Comparison of ENCODE assay signal across 8 cellular contexts in genomic region chr1:24541711-24542346, GRCh38. TPM values are rescaled to one million over a fixed set of nuclear protein-coding genes. Genes with fewer than 3 reads are reported as not detected.
DNase-seq lines count a peak whose midpoint lies in the region; ATAC-seq, FAIRE-seq and TF ChIP-seq lines count a peak whose summit lies in the region.

No MANE protein-coding gene starts in this region.

- H3K23ac ChIP-seq in mesendoderm (ENCODE audit: low read length) = no peak overlapping the region

- H3K4ac ChIP-seq in mesendoderm (ENCODE audit: low read depth, low read length) = no peak overlapping the region

- H3K56ac ChIP-seq in mesendoderm (ENCODE audit: low read length) = no peak overlapping the region

- H3K36me3 ChIP-seq in right lobe of liver = no peaks in the 10 kb centered on the region
- no peaks in the 10 kb centered on the region for H3K36me3 ChIP-seq in mesendoderm (ENCODE audit: control insufficient read depth, insufficient read depth, low read length)

- no peaks in the 10 kb centered on the region for H3K9me3 ChIP-seq in right lobe of liver

- no peaks in the 10 kb centered on the region for H3K27me3 Mint-ChIP-seq in activated naive CD8-positive, alpha-beta T cell

- no peak overlapping the region for H3K27ac ChIP-seq in C4-2B
- peak overlapping the region; percentile 36 to 86 (median 83) for H3K27ac ChIP-seq in right lobe of liver
- H3K27ac ChIP-seq in mesendoderm (ENCODE audit: low read depth, low read length) = no peak overlapping the region

- TF ChIP-seq RAD21 in Ishikawa (IDR thresholded peaks at IDR 0.05; ENCODE audit: low read depth) = peak; percentile 63

- peak overlapping the region; percentile 78 for H3K4me3 Mint-ChIP-seq in activated naive CD8-positive, alpha-beta T cell

- TF ChIP-seq CTCF in C4-2B (conservative IDR thresholded peaks at IDR 0.05) = peak; percentile 71
- peak; percentile 63 to 88 (median 76) for TF ChIP-seq CTCF in right lobe of liver (IDR thresholded peaks at IDR 0.05)

- H2AK5ac ChIP-seq in mesendoderm (ENCODE audit: low read length) = no peak overlapping the region

- DNase-seq in right lobe of liver (peak in 2 of 3 donors; percentile 44 to 65), mesendoderm (no peak), pons (ENCODE audit: low spot score) (no peak), GM12892 (ENCODE audit: insufficient read length) (no peak)

- H3K27ac Mint-ChIP-seq in activated naive CD8-positive, alpha-beta T cell = peak overlapping the region; percentile 97

- no peaks in the 10 kb centered on the region for H3K79me2 ChIP-seq in mesendoderm (ENCODE audit: control insufficient read depth, insufficient read depth, low read length)

- no peaks in the 10 kb centered on the region for H3K9me3 Mint-ChIP-seq in activated naive CD8-positive, alpha-beta T cell (ENCODE audit: low read depth)

- no peak overlapping the region for H2BK120ac ChIP-seq in mesendoderm (ENCODE audit: low read depth, low read length)

- H3K4me1 ChIP-seq in right lobe of liver (peaks cover 0 to 23% (median 7%) of the 10 kb centered on the region in 4 donors), mesendoderm (ENCODE audit: control insufficient read depth, low read depth, low read length) (no peaks in the 10 kb centered on the region)

- no peak overlapping the region for H2BK5ac ChIP-seq in mesendoderm (ENCODE audit: low read length)

- intact Hi-C loops in right lobe of liver (cut with DNase I) = no loop called here

- no peaks in the 10 kb centered on the region for H3K79me1 ChIP-seq in mesendoderm (ENCODE audit: low read length)

- no peaks in the 10 kb centered on the region for H3K27me3 ChIP-seq in right lobe of liver
- H3K27me3 ChIP-seq in mesendoderm (ENCODE audit: insufficient read depth, low read length, poor library complexity) = no peaks in the 10 kb centered on the region

- FAIRE-seq in GM12892 (lab: Jason Lieb, UNC) = no peak

- no peak overlapping the region for H2BK15ac ChIP-seq in mesendoderm (replicated peaks; ENCODE audit: low read depth)

- TF ChIP-seq POLR2A in right lobe of liver (IDR thresholded peaks at IDR 0.05) (no peak), GM12892 (IDR thresholded peaks at IDR 0.05; ENCODE audit: low read depth, low read length) (no peak)

- no peak overlapping the region for H3K4me2 ChIP-seq in mesendoderm (ENCODE audit: low read length)

- no peak overlapping the region for H3K18ac ChIP-seq in mesendoderm (ENCODE audit: low read length)

- H3K4me1 Mint-ChIP-seq in activated naive CD8-positive, alpha-beta T cell (ENCODE audit: low read depth) = peaks cover 73% of the 10 kb centered on the region

- peaks cover 8% of the 10 kb centered on the region for H3K36me3 Mint-ChIP-seq in activated naive CD8-positive, alpha-beta T cell

- peak overlapping the region in 2 of 3 donors; percentile 9 to 17 for H3K4me3 ChIP-seq in right lobe of liver
- H3K4me3 ChIP-seq in mesendoderm (ENCODE audit: low read length) = no peak overlapping the region

- 25% methylated on average over 8 of the region's 8 CpGs for WGBS in right lobe of liver (ENCODE audit: insufficient coverage, low coverage, low lambda C conversion rate, missing lambda C conversion rate)
- no CpG with 5 or more reads among the region's 8 CpGs for WGBS in mesendoderm (ENCODE audit: extremely low coverage, insufficient coverage, low lambda C conversion rate)

- no peak overlapping the region for H4K5ac ChIP-seq in mesendoderm (ENCODE audit: low read length)

- H3K9ac ChIP-seq in mesendoderm (ENCODE audit: low read length) = no peak overlapping the region

- ATAC-seq in right lobe of liver (peak; percentile 74 to 81 (median 76)), GM21717 (IDR thresholded peaks at IDR 0.05; ENCODE audit: unreplicated experiment) (no peak)

- H4K8ac ChIP-seq in mesendoderm (ENCODE audit: low read depth, low read length) = no peak overlapping the region

- TF ChIP-seq EP300 in Ishikawa (IDR thresholded peaks at IDR 0.05; ENCODE audit: borderline replicate concordance) = no peak

TF ChIP-seq in Ishikawa, 13 proteins besides CTCF, POLR2A, EP300 and RAD21:
- no peak for TF ChIP-seq NFIC (IDR thresholded peaks at IDR 0.05)
- TF ChIP-seq, protein P1, sequence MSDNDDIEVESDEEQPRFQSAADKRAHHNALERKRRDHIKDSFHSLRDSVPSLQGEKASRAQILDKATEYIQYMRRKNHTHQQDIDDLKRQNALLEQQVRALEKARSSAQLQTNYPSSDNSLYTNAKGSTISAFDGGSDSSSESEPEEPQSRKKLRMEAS (IDR thresholded peaks at IDR 0.05) = no peak
- TF ChIP-seq REST (IDR thresholded peaks at IDR 0.05; ENCODE audit: low read depth) = no peak
- TF ChIP-seq USF1 (IDR thresholded peaks at IDR 0.05) = no peak
- TF ChIP-seq CREB1 (IDR thresholded peaks at IDR 0.05; ENCODE audit: low read depth) = no peak

RNA-seq across cellular contexts. Expression of gene NCMAP, which starts 14.1 kb away (rescaled TPM):
- total RNA-seq in right lobe of liver = 1 to 10 TPM in 3 of 6 experiments, under 1 TPM in 3; 0.81 to 2.6 (median 0.99) TPM
- 0.01 TPM for polyA plus RNA-seq in mesendoderm (2013, experiment 1 of 2)
- polyA plus RNA-seq in mesendoderm (2013, experiment 2 of 2) = 0.01 TPM
- polyA plus RNA-seq in GM12892 (2012; ENCODE audit: missing spikeins) = not detected

RNA-seq across cellular contexts. Expression of gene RCAN3, which starts 39.2 kb away (rescaled TPM):
- 1 to 10 TPM; 1.2 to 3.1 (median 2.1) TPM for total RNA-seq in right lobe of liver
- 13.0 TPM for polyA plus RNA-seq in mesendoderm (2013, experiment 1 of 2)
- 13.4 TPM for polyA plus RNA-seq in mesendoderm (2013, experiment 2 of 2)
- polyA plus RNA-seq in GM12892 (2012; ENCODE audit: missing spikeins) = 0.83 TPM

Comparison
In these comparisons a context has a peak if more than half of its experiments do, and no peak if none do; other contexts are left out.
1. H3K27ac ChIP-seq: peak in right lobe of liver (3 of 3); none in C4-2B (single experiment) and mesendoderm (single experiment).
2. DNase-seq: peak in right lobe of liver (2 of 3); none in mesendoderm (single experiment), pons (single experiment) and GM12892 (single experiment).